Comparison of ENCODE assay signal across 28 cellular contexts in genomic region chr4:72194046-72194445, GRCh38.
"Had no signal": no experiment of that assay in that cellular context is flagged by ENCODE, and none has a peak within 500 bp of the region (broad histone marks: within the 10 kb centered on the region; RNA-seq: fewer than 3 reads in every experiment).

No MANE protein-coding gene starts in this region.

- H3K27me3 Mint-ChIP-seq: stimulated activated memory B cell treated with anti-CD40 and anti-IgM and Interleukin-4, amounts not matched to agents 10 μg/mL and 1 μg/mL and 100 μg/mL, for 72 hours; stimulated activated naive B cell treated with anti-CD40 and anti-IgM and Interleukin-4, amounts not matched to agents 10 μg/mL and 1 μg/mL and 100 μg/mL, for 72 hours; stimulated activated naive CD8-positive, alpha-beta T cell treated with anti-CD3 and anti-CD28 coated beads, Interleukin-15, amount 100 ng/mL, for 72 hours; stimulated activated naive CD8-positive, alpha-beta T cell treated with anti-CD3 and anti-CD28 coated beads, Interleukin-15, Interleukin-2, amounts not matched to agents 100 ng/mL and 50 ng/mL, for 24 hours had no signal

- DNase-seq: stimulated activated CD4-positive, alpha-beta T cell treated with anti-CD3 and anti-CD28 coated beads, Interleukin-2, amount 100 ng/mL, for 48 hours; stimulated activated CD4-positive, alpha-beta T cell treated with anti-CD3 and anti-CD28 coated beads, Interleukin-4, amount 100 ng/mL, for 1 hour; stimulated activated CD4-positive, alpha-beta T cell treated with anti-CD3 and anti-CD28 coated beads, Interleukin-4, amount 100 ng/mL, for 24 hours; stimulated activated CD4-positive, alpha-beta T cell treated with anti-CD3 and anti-CD28 coated beads, Interleukin-4, amount 100 ng/mL, for 4 hours; stimulated activated CD8-positive, alpha-beta memory T cell treated with anti-CD3 and anti-CD28 coated beads, Interleukin-4, amount 100 ng/mL, for 48 hours; stimulated activated naive B cell treated with anti-CD40 and anti-IgM and Interleukin-4, amounts not matched to agents 10 μg/mL and 1 μg/mL and 100 μg/mL, for 72 hours; stimulated activated naive CD4-positive, alpha-beta T cell; stimulated activated naive CD4-positive, alpha-beta T cell treated with Interleukin-2 at 50 U/mL for 16 hours; stimulated activated naive CD8-positive, alpha-beta T cell treated with anti-CD3 and anti-CD28 coated beads, Interleukin-15, amount 100 ng/mL, for 72 hours; stimulated activated naive CD8-positive, alpha-beta T cell treated with anti-CD3 and anti-CD28 coated beads, Interleukin-15, Interleukin-2, amounts not matched to agents 100 U/mL and 50 U/mL, for 24 hours; stomach; substantia nigra; testis; thyroid gland; tibial artery; transverse colon; trophoblast cell; upper lobe of left lung; upper lobe of right lung; uterus had no signal

- H3K36me3 ChIP-seq: stomach, suprapubic skin, thoracic aorta, thyroid gland, tibial artery, tibial nerve, transverse colon, upper lobe of left lung, upper lobe of right lung, uterus, vagina had no signal

- H3K9me3 Mint-ChIP-seq: stimulated activated effector memory CD8-positive, alpha-beta T cell treated with anti-CD3 and anti-CD28 coated beads, Interleukin-12 subunit alpha, Interleukin-12 subunit beta, amount 100 ng/mL, for 72 hours; stimulated activated memory B cell treated with anti-CD40 and anti-IgM and Interleukin-4, amounts not matched to agents 10 μg/mL and 1 μg/mL and 100 μg/mL, for 72 hours; stimulated activated naive CD8-positive, alpha-beta T cell treated with anti-CD3 and anti-CD28 coated beads, Interleukin-15, Interleukin-2, amounts not matched to agents 100 ng/mL and 50 ng/mL, for 24 hours; type B pancreatic cell had no signal

- ATAC-seq: stimulated activated effector memory CD8-positive, alpha-beta T cell treated with anti-CD3 and anti-CD28 coated beads, Interleukin-12 subunit alpha, Interleukin-12 subunit beta, amount 100 ng/mL, for 72 hours; stimulated activated memory B cell treated with anti-CD40 and anti-IgM and Interleukin-4, amounts not matched to agents 10 μg/mL and 1 μg/mL and 100 μg/mL, for 72 hours; stimulated activated naive B cell treated with anti-CD40 and anti-IgM and Interleukin-4, amounts not matched to agents 10 μg/mL and 1 μg/mL and 100 μg/mL, for 72 hours; stimulated activated naive CD8-positive, alpha-beta T cell treated with anti-CD3 and anti-CD28 coated beads, Interleukin-15, amount 100 ng/mL, for 72 hours; stimulated activated naive CD8-positive, alpha-beta T cell treated with anti-CD3 and anti-CD28 coated beads, Interleukin-15, Interleukin-2, amounts not matched to agents 100 U/mL and 50 U/mL, for 24 hours; upper lobe of right lung had no signal

- H3K4me1 ChIP-seq: stomach, suprapubic skin, testis, thyroid gland, tibial artery, tibial nerve, transverse colon, upper lobe of left lung, upper lobe of right lung, uterus, vagina had no signal

- H3K27ac ChIP-seq: stomach, suprapubic skin, testis, thoracic aorta, thyroid gland, tibial artery, tibial nerve, transverse colon, upper lobe of left lung, upper lobe of right lung, uterus, vagina had no signal

- H3K27me3 ChIP-seq: stomach, suprapubic skin, testis, thyroid gland, tibial artery, tibial nerve, transverse colon, upper lobe of left lung, upper lobe of right lung, uterus, vagina had no signal

- H3K9me3 ChIP-seq: stomach, suprapubic skin, testis, thoracic aorta, thyroid gland, tibial artery, tibial nerve, transverse colon, upper lobe of left lung, upper lobe of right lung, uterus, vagina had no signal

- H3K4me3 ChIP-seq: stomach, suprapubic skin, testis, thoracic aorta, thyroid gland, tibial artery, tibial nerve, transverse colon, upper lobe of left lung, upper lobe of right lung, uterus, vagina had no signal

- H3K4me3 Mint-ChIP-seq: stimulated activated effector memory CD8-positive, alpha-beta T cell treated with anti-CD3 and anti-CD28 coated beads, Interleukin-12 subunit alpha, Interleukin-12 subunit beta, amount 100 ng/mL, for 72 hours; stimulated activated memory B cell treated with anti-CD40 and anti-IgM and Interleukin-4, amounts not matched to agents 10 μg/mL and 1 μg/mL and 100 μg/mL, for 72 hours; stimulated activated naive B cell treated with anti-CD40 and anti-IgM and Interleukin-4, amounts not matched to agents 10 μg/mL and 1 μg/mL and 100 μg/mL, for 72 hours; stimulated activated naive CD8-positive, alpha-beta T cell treated with anti-CD3 and anti-CD28 coated beads, Interleukin-15, amount 100 ng/mL, for 72 hours; stimulated activated naive CD8-positive, alpha-beta T cell treated with anti-CD3 and anti-CD28 coated beads, Interleukin-15, Interleukin-2, amounts not matched to agents 100 ng/mL and 50 ng/mL, for 24 hours; type B pancreatic cell had no signal

- H3K36me3 Mint-ChIP-seq: stimulated activated effector memory CD8-positive, alpha-beta T cell treated with anti-CD3 and anti-CD28 coated beads, Interleukin-12 subunit alpha, Interleukin-12 subunit beta, amount 100 ng/mL, for 72 hours; stimulated activated memory B cell treated with anti-CD40 and anti-IgM and Interleukin-4, amounts not matched to agents 10 μg/mL and 1 μg/mL and 100 μg/mL, for 72 hours; type B pancreatic cell had no signal

- H3K4me1 Mint-ChIP-seq: stimulated activated effector memory CD8-positive, alpha-beta T cell treated with anti-CD3 and anti-CD28 coated beads, Interleukin-12 subunit alpha, Interleukin-12 subunit beta, amount 100 ng/mL, for 72 hours; stimulated activated memory B cell treated with anti-CD40 and anti-IgM and Interleukin-4, amounts not matched to agents 10 μg/mL and 1 μg/mL and 100 μg/mL, for 72 hours; stimulated activated naive B cell treated with anti-CD40 and anti-IgM and Interleukin-4, amounts not matched to agents 10 μg/mL and 1 μg/mL and 100 μg/mL, for 72 hours; stimulated activated naive CD8-positive, alpha-beta T cell treated with anti-CD3 and anti-CD28 coated beads, Interleukin-15, amount 100 ng/mL, for 72 hours had no signal

- H3K27ac Mint-ChIP-seq: stimulated activated effector memory CD8-positive, alpha-beta T cell treated with anti-CD3 and anti-CD28 coated beads, Interleukin-12 subunit alpha, Interleukin-12 subunit beta, amount 100 ng/mL, for 72 hours; stimulated activated memory B cell treated with anti-CD40 and anti-IgM and Interleukin-4, amounts not matched to agents 10 μg/mL and 1 μg/mL and 100 μg/mL, for 72 hours; stimulated activated naive B cell treated with anti-CD40 and anti-IgM and Interleukin-4, amounts not matched to agents 10 μg/mL and 1 μg/mL and 100 μg/mL, for 72 hours; stimulated activated naive CD8-positive, alpha-beta T cell treated with anti-CD3 and anti-CD28 coated beads, Interleukin-15, amount 100 ng/mL, for 72 hours; stimulated activated naive CD8-positive, alpha-beta T cell treated with anti-CD3 and anti-CD28 coated beads, Interleukin-15, Interleukin-2, amounts not matched to agents 100 ng/mL and 50 ng/mL, for 24 hours; type B pancreatic cell had no signal
